ENCODE assay signal across 8 cellular contexts in the genomic region with DNA sequence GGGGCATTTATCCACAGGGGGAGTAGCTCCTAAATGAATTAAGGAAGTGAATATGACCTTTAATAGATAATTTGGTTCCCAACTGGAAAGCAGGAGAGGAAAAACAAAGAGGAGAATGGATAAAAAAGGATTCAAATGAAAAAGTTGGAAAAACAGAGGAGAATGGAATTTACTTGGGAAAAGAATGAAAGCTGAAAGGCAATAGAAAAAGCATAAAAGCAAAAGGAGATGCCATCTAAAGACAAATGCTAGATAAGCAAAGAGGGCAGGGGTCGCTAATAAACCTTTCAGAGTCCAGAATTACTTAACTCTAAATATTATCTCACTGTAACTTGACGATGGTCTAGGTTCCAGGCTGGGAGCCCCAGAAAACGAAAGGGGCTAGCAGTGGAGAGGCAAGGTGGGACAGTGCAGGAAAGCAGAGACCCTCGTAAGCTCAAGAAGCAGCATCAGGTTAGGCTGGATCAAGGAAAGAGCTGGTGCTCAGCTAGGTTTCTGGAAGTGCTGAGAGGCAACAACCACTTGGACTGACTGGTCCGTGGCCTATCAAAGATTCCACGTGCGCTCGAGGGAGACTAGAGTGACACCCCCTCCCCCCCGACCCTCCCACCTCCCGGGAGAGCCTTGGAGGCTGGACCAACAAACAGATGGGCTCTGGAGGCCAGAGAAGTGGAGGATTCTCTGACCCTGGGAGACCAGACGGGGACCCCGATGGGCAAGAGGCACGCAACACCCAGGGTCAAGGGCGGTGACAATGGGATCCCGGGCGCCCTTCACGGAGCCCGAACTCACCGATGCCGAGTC. TPM values are rescaled to one million over a fixed set of nuclear protein-coding genes. Genes with fewer than 3 reads are reported as not detected.
DNase-seq lines count a peak whose midpoint lies in the region; TF ChIP-seq lines count a peak whose summit lies in the region.

No MANE protein-coding gene starts in this region.

- no peak for TF ChIP-seq CTCF in mammary epithelial cell (conservative IDR thresholded peaks at IDR 0.05 in 1 of 2, IDR thresholded peaks at IDR 0.05 in 1 of 2; ENCODE audit: extremely low read depth in 1 of 2, insufficient read depth in 1 of 2, low read depth in 1 of 2, low read length in 2 of 2)

- intact Hi-C loops in mammary epithelial cell (cut with micrococcal nuclease): loop anchor here (10.0 kb wide), 1 partner anchor 520 kb away; no protein-coding TSS in a partner anchor

- H2AFZ ChIP-seq in Karpas-422 (ENCODE audit: low read length) (no peak overlapping the region), mammary epithelial cell (ENCODE audit: low read depth, low read length) (peak overlapping the region; percentile 95)

- dilution Hi-C loops in mammary epithelial cell (cut with HindIII; ENCODE audit: low sequenced_read_pairs): loop anchor here (25.0 kb wide), 1 partner anchor 342 kb away; no protein-coding TSS in a partner anchor

- no peak overlapping the region for H3K27ac ChIP-seq in Karpas-422 (ENCODE audit: low read length)
- no peak overlapping the region for H3K27ac ChIP-seq in mammary epithelial cell (ENCODE audit: insufficient read depth, low read depth, low read length)
- H3K27ac ChIP-seq in mesodermal cell (ENCODE audit: low read depth, low read length, severe bottlenecking): no peak overlapping the region

- peaks cover 12% of the 10 kb centered on the region for H3K4me1 ChIP-seq in Karpas-422 (ENCODE audit: low read length)
- H3K4me1 ChIP-seq in mammary epithelial cell (ENCODE audit: insufficient read depth, low read length): peaks cover 18% of the 10 kb centered on the region
- H3K4me1 ChIP-seq in mesodermal cell (ENCODE audit: control insufficient read depth, insufficient read depth, low read length, poor library complexity, severe bottlenecking): peaks cover 11% of the 10 kb centered on the region

- peak overlapping the region; percentile 71; the same call in 1 of the 2 replicates for H3K9ac ChIP-seq in Karpas-422 (ENCODE audit: low read length)
- no peak overlapping the region for H3K9ac ChIP-seq in mammary epithelial cell (ENCODE audit: insufficient read depth, low read length)

- BruUV-seq in mammary epithelial cell (replicated peaks; lab: Mats Ljungman, UMichigan): no TSS peak

- 96% methylated on average over 4 of the region's 20 CpGs for WGBS in mammary epithelial cell (ENCODE audit: low coverage, missing lambda C conversion rate)
- 9 to 12% methylated on average over 13 to 16 of the region's 20 CpGs for WGBS in mesodermal cell (ENCODE audit: insufficient coverage in 2 of 2), 2 experiments

- no peaks in the 10 kb centered on the region for H3K9me2 ChIP-seq in Karpas-422 (replicated peaks; ENCODE audit: insufficient read depth, low read length)

- peak; percentile 9 for DNase-seq in G401 (ENCODE audit: low spot score)
- no peak for DNase-seq in Karpas-422
- DNase-seq in mammary epithelial cell: peak; percentile 1
- DNase-seq in occipital lobe (lab: John Stamatoyannopoulos, UW): no peak
- DNase-seq in stimulated activated CD4-positive, alpha-beta T cell treated with anti-CD3 and anti-CD28 coated beads, Interleukin-15, amount 100 ng/mL, for 24 hours: no peak
- no peak for DNase-seq in NCI-H2029 treated with DMSO at 0.1 percent for 48 hours (lab: John Stamatoyannopoulos, UW)
- DNase-seq in cerebellum (ENCODE audit: low spot score): no peak

- peak overlapping the region; percentile 77 for H3K4me3 ChIP-seq in Karpas-422 (ENCODE audit: low read length)
- peak overlapping the region; percentile 71 to 88 (median 77) for H3K4me3 ChIP-seq in mammary epithelial cell (replicated peaks in 1 of 3; ENCODE audit: insufficient read depth in 1 of 3, low read depth in 2 of 3, low read length in 3 of 3)
- H3K4me3 ChIP-seq in mesodermal cell (ENCODE audit: extremely low read depth, insufficient read depth, low read length, poor library complexity, severe bottlenecking): peak overlapping the region; percentile 72

- H3K4me2 ChIP-seq in Karpas-422 (ENCODE audit: low read depth, low read length, poor library complexity, severe bottlenecking) (peak overlapping the region; percentile 93), mammary epithelial cell (ENCODE audit: insufficient read depth, low read depth, low read length) (peak overlapping the region; percentile 96)

- H4K20me1 ChIP-seq in Karpas-422 (ENCODE audit: insufficient read depth, low read depth, low read length) (no peaks in the 10 kb centered on the region), mammary epithelial cell (ENCODE audit: insufficient read depth, low read length) (no peaks in the 10 kb centered on the region)

- H3K9me3 ChIP-seq in Karpas-422 (ENCODE audit: low read length): no peaks in the 10 kb centered on the region
- no peaks in the 10 kb centered on the region for H3K9me3 ChIP-seq in mammary epithelial cell (replicated peaks; ENCODE audit: insufficient read depth, low read length)
- no peaks in the 10 kb centered on the region for H3K9me3 ChIP-seq in mesodermal cell (ENCODE audit: control insufficient read depth, low read length)

- no peaks in the 10 kb centered on the region for H3K79me2 ChIP-seq in Karpas-422 (ENCODE audit: low read length)
- H3K79me2 ChIP-seq in mammary epithelial cell (ENCODE audit: insufficient read depth, low read length): peaks cover 8% of the 10 kb centered on the region

- in situ Hi-C loops in G401 (cut with HindIII; ENCODE audit: low sequenced_read_pairs) (loop anchor here (5.0 kb wide), 1 partner anchor 97 kb away; no protein-coding TSS in a partner anchor), mammary epithelial cell (cut with MboI; ENCODE audit: low sequenced_read_pairs in 2 of 2) (loop anchor here in 1 of 2 donors (5.0 to 25.0 kb wide), 2 partner anchors 92 to 342 kb away; no protein-coding TSS in a partner anchor)

- no peaks in the 10 kb centered on the region for H3K36me3 ChIP-seq in Karpas-422 (ENCODE audit: insufficient read depth, low read length)
- H3K36me3 ChIP-seq in mammary epithelial cell (ENCODE audit: insufficient read depth, low read length): no peaks in the 10 kb centered on the region
- no peaks in the 10 kb centered on the region for H3K36me3 ChIP-seq in mesodermal cell (ENCODE audit: control insufficient read depth, insufficient read depth, low read length)

- CTCF ChIA-PET in mammary epithelial cell (lab: Charles Lee; ENCODE audit: low non-redundant PET): interaction anchor here (0.5 kb wide), 1 partner anchor 94 kb away, joined by 3 read pairs; no protein-coding TSS in a partner anchor

- H3K27me3 ChIP-seq in Karpas-422 (ENCODE audit: low read length) (no peaks in the 10 kb centered on the region), mammary epithelial cell (ENCODE audit: insufficient read depth, low read length) (no peaks in the 10 kb centered on the region)

RNA-seq across cellular contexts. Expression of a gene that starts 1.2 kb away (rescaled TPM):
- total RNA-seq in G401 (2014; rRNA removed; shearing (Covaris generic)): 1.5 and 2.2 TPM in 2 replicates
- total RNA-seq in Karpas-422 (2014; rRNA removed; shearing (Covaris generic); ENCODE audit: low replicate concordance): 0.29 and 0.89 TPM in 2 replicates
- total RNA-seq in mammary epithelial cell (10 to 100 TPM in 1 of 2 donors, 1 to 10 TPM in 1; 4.8 to 10.7 TPM), occipital lobe (113 TPM), cerebellum (16.8 TPM)
- polyA plus RNA-seq in mammary epithelial cell: 1.7 TPM
- polyA minus RNA-seq in mammary epithelial cell: 12.5 TPM
- polyA plus RNA-seq in mesodermal cell (2013, experiment 1 of 2): 10.4 TPM
- 10.8 TPM for polyA plus RNA-seq in mesodermal cell (2013, experiment 2 of 2)

Comparison
In these comparisons a context has a peak if more than half of its experiments do, and no peak if none do; other contexts are left out.
1. DNase-seq: peak in G401 (single experiment) and mammary epithelial cell (single experiment); none in Karpas-422 (single experiment), occipital lobe (single experiment), stimulated activated CD4-positive, alpha-beta T cell treated with anti-CD3 and anti-CD28 coated beads, Interleukin-15, amount 100 ng/mL, for 24 hours (single experiment), NCI-H2029 treated with DMSO at 0.1 percent for 48 hours (single experiment) and cerebellum (single experiment).
2. Peak in every context shown above with its lines, with median percentiles within 50 percentile points of each other: H3K4me3 ChIP-seq.